Comparison of ENCODE assay signal across 1 cellular context in genomic region chr1:183872406-183872805, GRCh38.
TF ChIP-seq lines count a peak whose summit lies in the region.

No MANE protein-coding gene starts in this region.

TF ChIP-seq in HepG2, 621 proteins besides CTCF, POLR2A, EP300 and RAD21 (continued from another document):
- TF ChIP-seq ZNF687 (CRISPR knock-in tag; IDR thresholded peaks at IDR 0.05): no peak
